In genomic region chr4:7037425-7037824, GRCh38 we compare ENCODE assay signal across 20 cellular contexts. TPM values are rescaled to one million over a fixed set of nuclear protein-coding genes. Genes with fewer than 3 reads are reported as not detected.
DNase-seq lines count a peak whose midpoint lies in the region; ATAC-seq and TF ChIP-seq lines count a peak whose summit lies in the region.
"Had no signal": no experiment of that assay in that cellular context is flagged by ENCODE, and none has a peak within 500 bp of the region (broad histone marks: within the 10 kb centered on the region; RNA-seq: fewer than 3 reads in every experiment).

No MANE protein-coding gene starts in this region.

- no peak overlapping the region for H3K23ac ChIP-seq in mesenchymal stem cell (ENCODE audit: low read length in 2 of 2)

- H4K8ac ChIP-seq in mesenchymal stem cell (ENCODE audit: low read length) = no peak overlapping the region

- H3K4me1 ChIP-seq in BE2C (no peaks in the 10 kb centered on the region), liver (ENCODE audit: control insufficient read depth in 4 of 4, insufficient read depth in 4 of 4, low read length in 3 of 4) (peaks cover 8 to 25% (median 17%) of the 10 kb centered on the region in 4 donors), mesenchymal stem cell (ENCODE audit: control insufficient read depth, insufficient read depth, low read depth, low read length) (peaks cover 31% of the 10 kb centered on the region)

- H3K4me2 ChIP-seq in mesenchymal stem cell (ENCODE audit: low read length, poor library complexity, severe bottlenecking) = no peak overlapping the region

- no peak overlapping the region for H3K14ac ChIP-seq in mesenchymal stem cell (ENCODE audit: low read length in 2 of 2)

- H3K9me3 ChIP-seq in BE2C (no peaks in the 10 kb centered on the region), T-helper 17 cell (ENCODE audit: control insufficient read depth, low read length, poor library complexity, severe bottlenecking) (no peaks in the 10 kb centered on the region), liver (ENCODE audit: control insufficient read depth in 4 of 4, low read length in 3 of 4) (no peaks in the 10 kb centered on the region), mesenchymal stem cell (ENCODE audit: control insufficient read depth, low read length) (no peaks in the 10 kb centered on the region)
- H3K9me3 ChIP-seq: gastrocnemius medialis, neutrophil, Peyer's patch had no signal

- WGBS in liver = 56% methylated on average over 6 of the region's 6 CpGs
- WGBS in mesenchymal stem cell = 97% methylated on average over 3 of the region's 6 CpGs

- peak; percentile 35; the same call in 1 of the 2 replicates for TF ChIP-seq CTCF in BE2C (IDR thresholded peaks at IDR 0.05; ENCODE audit: low read depth, low read length)
- peak; percentile 7; the same call in 1 of the 2 replicates for TF ChIP-seq CTCF in GM12874 (IDR thresholded peaks at IDR 0.05; ENCODE audit: insufficient read depth, low read depth, low read length)
- peak; percentile 28 for TF ChIP-seq CTCF in liver (IDR thresholded peaks at IDR 0.05; ENCODE audit: low read depth, low read length, missing input control)

- H3K36me3 ChIP-seq in BE2C (peaks cover 2% of the 10 kb centered on the region; the same call in 1 of the 2 replicates), liver (ENCODE audit: control insufficient read depth in 4 of 4, insufficient read depth in 3 of 4, low read depth in 1 of 4, low read length in 3 of 4) (peaks cover 0 to 2% (median under 1%) of the 10 kb centered on the region in 4 donors), mesenchymal stem cell (ENCODE audit: control insufficient read depth in 1 of 2, insufficient read depth in 2 of 2, low read depth in 1 of 2, low read length in 2 of 2) (peaks cover 2 to 10% of the 10 kb centered on the region in 2 experiments)

- no peak overlapping the region for H3K4ac ChIP-seq in mesenchymal stem cell (ENCODE audit: low read depth in 1 of 2, low read length in 2 of 2)

- H3K9ac ChIP-seq in liver (ENCODE audit: low read depth in 1 of 2, low read length in 2 of 2) (no peak overlapping the region), mesenchymal stem cell (ENCODE audit: low read length) (no peak overlapping the region)

- DNase-seq in BE2C (no peak), T-helper 17 cell (no peak), NCI-H187 treated with DMSO at 0.1 percent for 48 hours (lab: John Stamatoyannopoulos, UW) (no peak), mesenchymal stem cell (no peak), COLO668 (lab: John Stamatoyannopoulos, UW; ENCODE audit: unreplicated experiment) (no peak)
- DNase-seq: activated B cell treated with CpG ODN at 0.5 μM for 24 hours; activated naive CD8-positive, alpha-beta T cell treated with anti-CD3 and anti-CD28 coated beads, Interleukin-2, amount 10 ng/mL, durations not matched to agents 7 days and 5 days; caudate nucleus; gastrocnemius medialis; KG1; NCI-H1436; Peyer's patch; stimulated activated CD4-positive, alpha-beta T cell treated with anti-CD3 and anti-CD28 coated beads, Interleukin-4, amount 100 ng/mL, for 24 hours; SW 1271; trophoblast cell had no signal

- H3K27me3 ChIP-seq in BE2C (no peaks in the 10 kb centered on the region), liver (ENCODE audit: control insufficient read depth in 4 of 4, insufficient read depth in 4 of 4, low read length in 3 of 4) (no peaks in the 10 kb centered on the region), mesenchymal stem cell (ENCODE audit: control insufficient read depth in 1 of 2, insufficient read depth in 1 of 2, low read length in 2 of 2) (no peaks in the 10 kb centered on the region)
- H3K27me3 ChIP-seq: gastrocnemius medialis, Peyer's patch had no signal

- no peak overlapping the region for H3K4me3 Mint-ChIP-seq in T-helper 17 cell
- H3K4me3 Mint-ChIP-seq: activated B cell treated with CpG ODN at 0.5 μM for 24 hours; activated naive CD8-positive, alpha-beta T cell treated with anti-CD3 and anti-CD28 coated beads, Interleukin-2, amount 10 ng/mL, durations not matched to agents 7 days and 5 days had no signal

- no peak overlapping the region for H2BK15ac ChIP-seq in mesenchymal stem cell (ENCODE audit: low read depth, poor library complexity, severe bottlenecking)

- H2BK5ac ChIP-seq in mesenchymal stem cell (ENCODE audit: low read depth, low read length, poor library complexity, severe bottlenecking) = no peak overlapping the region

- H2AK5ac ChIP-seq in mesenchymal stem cell (ENCODE audit: low read length, severe bottlenecking) = no peak overlapping the region

- no peak overlapping the region for H3K27ac ChIP-seq in liver (ENCODE audit: low read depth in 1 of 2, low read length in 2 of 2)
- H3K27ac ChIP-seq in mesenchymal stem cell (ENCODE audit: low read length, poor library complexity, severe bottlenecking) = no peak overlapping the region
- H3K27ac ChIP-seq: gastrocnemius medialis, neutrophil, Peyer's patch had no signal

- no peak overlapping the region for H3K18ac ChIP-seq in mesenchymal stem cell (ENCODE audit: low read depth in 1 of 2, low read length in 2 of 2)

- H3K4me3 ChIP-seq in BE2C (ENCODE audit: low read depth, low read length) = no peak overlapping the region
- no peak overlapping the region for H3K4me3 ChIP-seq in liver (ENCODE audit: low read depth in 1 of 3, low read length in 3 of 3)
- H3K4me3 ChIP-seq in mesenchymal stem cell (ENCODE audit: insufficient read depth in 1 of 2, low read depth in 1 of 2, low read length in 2 of 2) = no peak overlapping the region
- H3K4me3 ChIP-seq: gastrocnemius medialis, lung, Peyer's patch had no signal

- H3K79me1 ChIP-seq in mesenchymal stem cell (replicated peaks; ENCODE audit: low read length, poor library complexity, severe bottlenecking) = peaks cover 13% of the 10 kb centered on the region

- H4K91ac ChIP-seq in mesenchymal stem cell (ENCODE audit: low read length) = no peak overlapping the region

- H2AFZ ChIP-seq in mesenchymal stem cell (ENCODE audit: low read depth, low read length) = no peak overlapping the region

- peaks cover 10% of the 10 kb centered on the region for H3K4me1 Mint-ChIP-seq in T-helper 17 cell

- H3K27ac Mint-ChIP-seq in T-helper 17 cell = no peak overlapping the region
- H3K27ac Mint-ChIP-seq: activated B cell treated with CpG ODN at 0.5 μM for 24 hours; activated naive CD8-positive, alpha-beta T cell treated with anti-CD3 and anti-CD28 coated beads, Interleukin-2, amount 10 ng/mL, durations not matched to agents 7 days and 5 days had no signal

- H3K27me3 Mint-ChIP-seq in T-helper 17 cell = no peaks in the 10 kb centered on the region
- H3K27me3 Mint-ChIP-seq: activated B cell treated with CpG ODN at 0.5 μM for 24 hours had no signal

- TF ChIP-seq RAD21 in liver (IDR thresholded peaks at IDR 0.05) = peak; percentile 54 to 56

- H2BK12ac ChIP-seq in mesenchymal stem cell (ENCODE audit: low read length in 2 of 2) = no peak overlapping the region

- peak; percentile 75 for ATAC-seq in T-helper 17 cell
- no peak for ATAC-seq in HG02973 (IDR thresholded peaks at IDR 0.05; ENCODE audit: unreplicated experiment)
- ATAC-seq: gastrocnemius medialis had no signal

- no peaks in the 10 kb centered on the region for H3K36me3 Mint-ChIP-seq in T-helper 17 cell (ENCODE audit: low read depth)
- H3K36me3 Mint-ChIP-seq: activated naive CD8-positive, alpha-beta T cell treated with anti-CD3 and anti-CD28 coated beads, Interleukin-2, amount 10 ng/mL, durations not matched to agents 7 days and 5 days had no signal

- no peak overlapping the region for H2BK120ac ChIP-seq in mesenchymal stem cell (ENCODE audit: low read depth, low read length)

TF ChIP-seq in liver, 16 proteins besides CTCF, POLR2A, EP300 and RAD21:
- TF ChIP-seq RXRA (IDR thresholded peaks at IDR 0.05) (peak; percentile 37 to 41), REST (IDR thresholded peaks at IDR 0.05) (no peak), HNF4A (conservative IDR thresholded peaks at IDR 0.05) (peak; percentile 30 to 35), JUND (IDR thresholded peaks at IDR 0.05) (no peak)

RNA-seq across cellular contexts. Expression of gene TADA2B, which starts 5.7 kb away (rescaled TPM):
- 20.8 TPM for polyA plus RNA-seq in BE2C (2012; ENCODE audit: insufficient read depth, insufficient read length, low read depth)
- total RNA-seq in T-helper 17 cell (10 to 100 TPM; 31.8 to 40.9 TPM), liver (10 to 100 TPM; 12.8 to 13.8 TPM)
- 10 to 100 TPM in 1 of 2 donors, 1 to 10 TPM in 1; 3.6 to 12.5 TPM for polyA plus RNA-seq in liver
- polyA plus RNA-seq in mesenchymal stem cell (2013, experiment 1 of 2) = 13.5 TPM
- polyA plus RNA-seq in mesenchymal stem cell (2013, experiment 2 of 2) = 14.1 TPM

RNA-seq across cellular contexts. Expression of gene GRPEL1, which starts 30.4 kb away (rescaled TPM):
- polyA plus RNA-seq in BE2C (2012; ENCODE audit: insufficient read depth, insufficient read length, low read depth) = 104 TPM
- 10 to 100 TPM; 45.8 to 47.1 TPM for total RNA-seq in T-helper 17 cell
- 10 to 100 TPM in 1 of 2 donors, 1 to 10 TPM in 1; 9.8 to 35.2 TPM for total RNA-seq in liver
- polyA plus RNA-seq in liver = 10 to 100 TPM; 45.2 to 98.1 TPM
- polyA plus RNA-seq in mesenchymal stem cell (2013, experiment 1 of 2) = 21.0 TPM
- polyA plus RNA-seq in mesenchymal stem cell (2013, experiment 2 of 2) = 23.6 TPM
